ENCODE assay signal across 14 cellular contexts in the genomic region with DNA sequence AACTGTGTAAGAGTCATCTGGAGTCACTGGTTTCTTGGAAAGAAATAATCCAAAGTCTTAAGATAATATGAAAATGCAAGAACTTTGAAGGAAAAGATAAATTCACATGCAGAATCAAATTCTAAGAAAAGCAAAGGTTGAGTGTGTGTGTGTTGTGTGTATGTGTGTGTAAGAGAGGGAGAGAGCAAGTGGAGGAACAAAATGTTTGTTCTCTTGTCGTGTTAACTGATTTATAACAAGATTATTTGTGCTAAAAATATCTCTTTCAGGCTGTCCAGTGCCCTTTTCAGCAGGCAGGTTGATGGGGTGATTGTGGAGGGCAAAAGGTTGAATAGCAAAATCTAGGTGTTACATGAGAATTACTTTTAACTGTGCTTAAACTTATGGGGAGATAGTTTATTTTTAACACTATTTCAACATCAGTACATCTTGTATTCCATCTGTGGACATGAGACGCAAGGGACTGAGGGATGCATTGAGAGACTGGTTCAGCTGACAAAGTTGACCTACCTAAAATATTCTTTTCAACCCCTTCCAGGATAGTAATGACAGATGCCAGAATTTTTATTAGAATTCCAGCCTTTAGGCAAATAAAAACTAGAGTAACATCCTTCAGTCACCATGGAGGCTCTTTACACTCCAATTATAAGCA.
DNase-seq lines count a peak whose midpoint lies in the region; ATAC-seq and TF ChIP-seq lines count a peak whose summit lies in the region.
"Had no signal": no experiment of that assay in that cellular context is flagged by ENCODE, and none has a peak within 500 bp of the region (broad histone marks: within the 10 kb centered on the region; RNA-seq: fewer than 3 reads in every experiment).

No MANE protein-coding gene starts in this region.

- H3K27ac ChIP-seq in VCaP = peak overlapping the region; percentile 41
- peak overlapping the region; percentile 22 for H3K27ac ChIP-seq in muscle layer of duodenum (ENCODE audit: low read length)
- peak overlapping the region; percentile 73 to 85 (median 84) for H3K27ac ChIP-seq in sigmoid colon
- H3K27ac ChIP-seq in upper lobe of right lung = peak overlapping the region; percentile 6
- H3K27ac ChIP-seq: HL-60 had no signal

- H3K4me3 ChIP-seq in muscle layer of duodenum (ENCODE audit: low read depth in 1 of 2, low read length in 2 of 2) (no peak overlapping the region), sigmoid colon (no peak overlapping the region), upper lobe of right lung (no peak overlapping the region), foreskin fibroblast (ENCODE audit: low read depth in 1 of 2, low read length in 2 of 2) (no peak overlapping the region)

- H3K4me1 ChIP-seq in muscle layer of duodenum (ENCODE audit: control insufficient read depth in 1 of 2, insufficient read depth in 2 of 2, low read length in 2 of 2) (peaks cover 13 to 27% of the 10 kb centered on the region in 2 donors), sigmoid colon (peaks cover 0 to 33% (median 29%) of the 10 kb centered on the region in 4 donors), upper lobe of right lung (peaks cover 15% of the 10 kb centered on the region)

- H3K9me3 ChIP-seq in muscle layer of duodenum (ENCODE audit: control insufficient read depth in 1 of 2, low read length in 2 of 2) = no peaks in the 10 kb centered on the region
- H3K9me3 ChIP-seq in sigmoid colon = no peaks in the 10 kb centered on the region
- H3K9me3 ChIP-seq in upper lobe of right lung = no peaks in the 10 kb centered on the region
- H3K9me3 ChIP-seq: Caco-2 had no signal

- TF ChIP-seq EP300 in sigmoid colon (IDR thresholded peaks at IDR 0.05) = no peak

- ATAC-seq in upper lobe of right lung = no peak

- TF ChIP-seq CTCF in VCaP (conservative IDR thresholded peaks at IDR 0.05) = no peak
- TF ChIP-seq CTCF in sigmoid colon (IDR thresholded peaks at IDR 0.05) = no peak
- TF ChIP-seq CTCF in upper lobe of right lung (IDR thresholded peaks at IDR 0.05) = no peak
- TF ChIP-seq CTCF in foreskin fibroblast (IDR thresholded peaks at IDR 0.05; ENCODE audit: low read depth, low read length) = no peak

- intact Hi-C loops in sigmoid colon (cut with DNase I) (loop anchor here (5.0 to 10.0 kb wide), 4 partner anchors 103 to 716 kb away; no protein-coding TSS in a partner anchor), upper lobe of right lung (cut with DNase I) (no loop called here)

- DNase-seq in sigmoid colon = no peak
- no peak for DNase-seq in upper lobe of right lung
- DNase-seq in foreskin fibroblast = no peak
- DNase-seq in T1000 (lab: John Stamatoyannopoulos, UW) = no peak
- DNase-seq in NCI-H1694 (lab: John Stamatoyannopoulos, UW) = no peak
- no peak for DNase-seq in DMS79 treated with DMSO at 0.1 percent for 48 hours (lab: John Stamatoyannopoulos, UW)
- DNase-seq: Caco-2; CD8-positive, alpha-beta memory T cell; DMS53; HCEC 1CT; HFFc6 had no signal

- no peak for TF ChIP-seq POLR2A in sigmoid colon (IDR thresholded peaks at IDR 0.05)

- 77 to 80% methylated on average over 2 of the region's 2 CpGs for WGBS in sigmoid colon, 2 donors

- H3K27me3 ChIP-seq in muscle layer of duodenum (ENCODE audit: low read depth, low read length) (no peaks in the 10 kb centered on the region), sigmoid colon (no peaks in the 10 kb centered on the region), upper lobe of right lung (no peaks in the 10 kb centered on the region)

- no peaks in the 10 kb centered on the region for H3K36me3 ChIP-seq in muscle layer of duodenum (ENCODE audit: control insufficient read depth in 1 of 2, insufficient read depth in 2 of 2, low read length in 2 of 2)
- no peaks in the 10 kb centered on the region for H3K36me3 ChIP-seq in sigmoid colon
- no peaks in the 10 kb centered on the region for H3K36me3 ChIP-seq in upper lobe of right lung

Comparison
In these comparisons a context has a peak if more than half of its experiments do, and no peak if none do; other contexts are left out.
1. H3K27ac ChIP-seq: peak in every context shown above with its lines; median percentile 84 in sigmoid colon; 41 in VCaP; 22 in muscle layer of duodenum; 6 in upper lobe of right lung.